14 cellular contexts compared by ENCODE assay signal in the genomic region with DNA sequence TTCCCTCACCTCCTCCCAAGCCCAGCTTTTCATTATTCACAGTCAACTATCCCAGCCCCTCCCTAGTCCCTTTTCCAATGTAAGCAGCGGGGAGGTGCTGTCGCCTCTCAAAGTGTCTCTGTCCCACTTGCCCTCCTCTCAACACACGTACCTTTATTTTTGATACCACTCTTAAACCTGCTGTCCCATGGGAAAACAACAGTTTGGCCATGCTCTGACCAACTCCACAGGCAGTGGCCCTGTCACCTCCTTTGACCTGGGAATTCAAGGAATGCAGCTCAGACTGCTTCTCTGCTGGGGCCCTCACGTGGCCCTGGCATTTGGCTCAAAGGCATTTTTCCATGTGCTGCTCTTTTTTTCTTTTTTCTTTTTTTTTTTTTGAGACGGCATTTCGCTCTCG. TPM values are rescaled to one million over a fixed set of nuclear protein-coding genes. Genes with fewer than 3 reads are reported as not detected.
DNase-seq lines count a peak whose midpoint lies in the region.
"Had no signal": no experiment of that assay in that cellular context is flagged by ENCODE, and none has a peak within 500 bp of the region (broad histone marks: within the 10 kb centered on the region; RNA-seq: fewer than 3 reads in every experiment).

No MANE protein-coding gene starts in this region.

- peak overlapping the region; percentile 51 for H4K12ac ChIP-seq in trophoblast cell (ENCODE audit: low read depth, low read length)

- H3K4me2 ChIP-seq in trophoblast cell (ENCODE audit: low read length): peak overlapping the region; percentile 53

- peak overlapping the region; percentile 94 for H2BK5ac ChIP-seq in trophoblast cell (ENCODE audit: low read depth, low read length, poor library complexity)

- H2BK120ac ChIP-seq in trophoblast cell (ENCODE audit: insufficient read depth, low read length, poor library complexity): peak overlapping the region; percentile 77

- no peak overlapping the region for H3K27ac ChIP-seq in iPS DF 6.9 (ENCODE audit: low read length)
- H3K27ac ChIP-seq in trophoblast cell (ENCODE audit: low read depth, low read length): peak overlapping the region; percentile 73
- no peak overlapping the region for H3K27ac ChIP-seq in caudate nucleus (ENCODE audit: low read depth, low read length)
- H3K27ac ChIP-seq: C4-2B had no signal

- no peak overlapping the region for H3K4me3 ChIP-seq in iPS DF 6.9 (ENCODE audit: low read length)
- H3K4me3 ChIP-seq in trophoblast cell (ENCODE audit: low read depth, low read length): no peak overlapping the region

- peak overlapping the region; percentile 69 for H3K4ac ChIP-seq in trophoblast cell (ENCODE audit: low read depth, low read length)

- DNase-seq in EL (peak; percentile 80), SK-MEL-5 (ENCODE audit: low read depth, low spot score) (peak; percentile 16), iPS DF 6.9 (ENCODE audit: low read depth, low spot score) (peak; percentile 58), trophoblast cell (peak; percentile 89 to 94), putamen (ENCODE audit: low spot score) (no peak), DMS79 (lab: John Stamatoyannopoulos, UW) (no peak), caudate nucleus (lab: John Stamatoyannopoulos, UW) (no peak)
- no peak for DNase-seq in activated T-cell treated with anti-CD3 and anti-CD28 coated beads, Interleukin-2, amount 50 U/mL, for 1 hour
- DNase-seq: activated B cell treated with CpG ODN at 0.5 μM for 24 hours, aorta, natural killer cell, NCI-H1417 treated with DMSO at 0.1 percent for 48 hours, NCI-H748 treated with DMSO at 0.1 percent for 48 hours had no signal

- H3K79me1 ChIP-seq in trophoblast cell (ENCODE audit: low read length): peaks cover 19% of the 10 kb centered on the region

- no peak overlapping the region for H3K9ac ChIP-seq in trophoblast cell (ENCODE audit: low read length)

- H4K91ac ChIP-seq in trophoblast cell (ENCODE audit: low read depth, low read length): peak overlapping the region; percentile 68

- WGBS in iPS DF 6.9 (ENCODE audit: insufficient coverage, insufficient read length): no CpG with 5 or more reads among the region's 7 CpGs
- no CpG with 5 or more reads among the region's 7 CpGs for WGBS in trophoblast cell (ENCODE audit: extremely low coverage, insufficient coverage, insufficient read length)

- H4K8ac ChIP-seq in trophoblast cell (ENCODE audit: low read depth, low read length): peak overlapping the region; percentile 47

- H3K23ac ChIP-seq in trophoblast cell (ENCODE audit: low read length): no peak overlapping the region

- H3K36me3 ChIP-seq in iPS DF 6.9 (ENCODE audit: control insufficient read depth, insufficient read depth, low read length): no peaks in the 10 kb centered on the region
- H3K36me3 ChIP-seq in trophoblast cell (ENCODE audit: control insufficient read depth in 1 of 2, insufficient read depth in 2 of 2, low read length in 2 of 2): no peaks in the 10 kb centered on the region

- H2BK12ac ChIP-seq in trophoblast cell (ENCODE audit: low read length): peak overlapping the region; percentile 77

- peaks cover 2% of the 10 kb centered on the region for H3K79me2 ChIP-seq in trophoblast cell (ENCODE audit: control insufficient read depth, insufficient read depth, low read length, poor library complexity)

- H3K4me1 ChIP-seq in iPS DF 6.9 (ENCODE audit: control insufficient read depth, insufficient read depth, low read length) (peaks cover 6% of the 10 kb centered on the region; the same call in 1 of the 2 replicates), trophoblast cell (ENCODE audit: control insufficient read depth in 1 of 2, insufficient read depth in 2 of 2, low read length in 2 of 2) (peaks cover 10 to 18% of the 10 kb centered on the region in 2 experiments)

- no peak overlapping the region for H2AK5ac ChIP-seq in trophoblast cell (ENCODE audit: low read length)

- H2AFZ ChIP-seq in trophoblast cell (ENCODE audit: insufficient read depth, low read length, poor library complexity): no peak overlapping the region

- H3K27me3 ChIP-seq in iPS DF 6.9 (ENCODE audit: control insufficient read depth, insufficient read depth, low read length) (no peaks in the 10 kb centered on the region), trophoblast cell (ENCODE audit: insufficient read depth, low read length) (no peaks in the 10 kb centered on the region)

- H3K14ac ChIP-seq in trophoblast cell (ENCODE audit: low read length): peak overlapping the region; percentile 75

- H3K9me3 ChIP-seq in iPS DF 6.9 (ENCODE audit: control insufficient read depth, insufficient read depth, low read length): no peaks in the 10 kb centered on the region
- no peaks in the 10 kb centered on the region for H3K9me3 ChIP-seq in trophoblast cell (ENCODE audit: insufficient read depth, low read depth, low read length)

- in situ Hi-C loops in SK-MEL-5 (cut with HindIII; ENCODE audit: low pct_unique_long_range_greater_than_20kb, low sequenced_read_pairs): no loop called here

- peak overlapping the region; percentile 81 for H3K18ac ChIP-seq in trophoblast cell (ENCODE audit: low read length)

RNA-seq across cellular contexts. Expression of a gene that starts 4.2 kb away (rescaled TPM):
- total RNA-seq in SK-MEL-5 (2014; rRNA removed; shearing (Covaris generic)): 3.3 and 8.6 TPM in 2 replicates
- polyA plus RNA-seq in SK-MEL-5 (2015; cell fraction: cytosol; rRNA removed): 4.5 and 6.0 TPM in 2 replicates
- polyA plus RNA-seq in SK-MEL-5 (2015; cell fraction: nucleus; rRNA removed): 14.1 and 17.8 TPM in 2 replicates
- polyA plus RNA-seq in trophoblast cell (2013): 3.0 and 3.9 TPM in 2 replicates

Comparison
In these comparisons a context has a peak if more than half of its experiments do, and no peak if none do; other contexts are left out.
1. DNase-seq: peak in EL (single experiment), SK-MEL-5 (single experiment), iPS DF 6.9 (single experiment) and trophoblast cell (2 of 2); none in putamen (single experiment), DMS79 (single experiment), caudate nucleus (0 of 61) and activated T-cell treated with anti-CD3 and anti-CD28 coated beads, Interleukin-2, amount 50 U/mL, for 1 hour (single experiment).